Comparison of ENCODE assay signal across 8 cellular contexts in the genomic region with DNA sequence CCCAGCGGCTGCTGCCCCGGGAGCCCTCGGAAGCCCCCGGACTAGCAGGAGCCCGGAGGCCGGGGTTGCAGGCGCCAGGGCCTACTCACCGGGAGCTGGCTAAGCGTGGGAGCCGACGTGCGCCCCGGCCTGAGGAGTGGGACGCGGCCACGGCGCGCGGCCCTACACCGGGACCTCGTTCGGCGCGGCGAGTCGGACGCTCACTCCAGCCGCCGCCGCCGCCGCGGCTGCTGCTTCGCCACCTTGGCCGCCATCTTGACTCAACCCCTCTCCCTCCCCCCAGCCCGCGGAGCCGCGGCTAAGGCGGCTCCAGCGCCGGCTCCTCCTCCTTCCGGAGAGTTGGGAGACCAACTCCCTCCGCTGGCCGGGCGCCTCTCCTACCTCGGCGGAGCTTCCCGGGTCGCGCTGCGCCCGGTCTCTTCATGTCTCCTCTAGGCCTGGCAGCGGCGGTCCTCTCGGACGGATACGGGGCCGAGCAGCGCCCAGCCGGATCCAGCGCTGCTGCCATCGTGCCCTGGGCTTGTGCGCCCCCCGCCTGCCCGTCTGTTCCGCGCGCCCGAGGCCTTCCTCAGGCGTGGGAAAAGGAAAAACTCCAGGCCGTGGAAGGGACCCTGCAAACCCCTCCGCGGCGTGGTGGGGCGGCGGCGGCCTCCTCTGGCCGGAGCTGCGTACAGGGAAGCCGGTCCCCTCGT. TPM values are rescaled to one million over a fixed set of nuclear protein-coding genes. Genes with fewer than 3 reads are reported as not detected.
A peak's percentile ranks its signal among the peaks of the same experiment; 100 is the strongest.
DNase-seq lines count a peak whose midpoint lies in the region; ATAC-seq, FAIRE-seq and TF ChIP-seq lines count a peak whose summit lies in the region.

A gene (minus strand): TSS at position 262 of the 692 bp plus-strand sequence. CDS start 20,965 bp downstream, outside the sequence.

- TF ChIP-seq CTCF in heart left ventricle (IDR thresholded peaks at IDR 0.05) (peak in 11 of 12 donors; percentile 15 to 66 (median 37)), type B pancreatic cell (conservative IDR thresholded peaks at IDR 0.05) (peak; percentile 39)

- POLR2A ChIA-PET in T-cell (lab: Charles Lee), result interaction anchor here in 1 of 2 donors (0.6 kb wide), 1 partner anchor 1910 kb away, joined by 6 read pairs; no protein-coding TSS in a partner anchor

- H3K36me3 Mint-ChIP-seq in T-cell (no peaks in the 10 kb centered on the region), type B pancreatic cell (peaks cover 4% of the 10 kb centered on the region)

- H3K27ac Mint-ChIP-seq in T-cell (peak within 1 kb of the TSS; percentile 86 to 97), type B pancreatic cell (peak within 1 kb of the TSS; percentile 93)

- peak; percentile 69 for ATAC-seq in HG02840 (IDR thresholded peaks at IDR 0.05; ENCODE audit: low FRiP score, unreplicated experiment)
- ATAC-seq in T-cell (replicated peaks in 1 of 4), result peak; percentile 87 to 90 (median 88)
- ATAC-seq in heart left ventricle, result peak; percentile 94 to 97 (median 96)

- 0 to 1% (median 0%) methylated on average over 70 to 82 of the region's 82 CpGs for WGBS in adipose tissue, 3 donors
- 0 to 1% (median 1%) methylated on average over 50 to 82 of the region's 82 CpGs for WGBS in heart left ventricle, 4 donors

- H3K4me1 ChIP-seq in heart left ventricle, result peaks cover 3 to 62% (median 39%) of the 10 kb centered on the region in 12 donors

- no peaks in the 10 kb centered on the region for H3K9me3 ChIP-seq in heart left ventricle

- H3K9me3 Mint-ChIP-seq in T-cell (no peaks in the 10 kb centered on the region), type B pancreatic cell (no peaks in the 10 kb centered on the region)

- peak within 1 kb of the TSS; percentile 75 to 99 (median 95) for H3K4me3 ChIP-seq in heart left ventricle

- H3K4me3 Mint-ChIP-seq in T-cell (peak within 1 kb of the TSS; percentile 88 to 97 (median 89)), type B pancreatic cell (peak within 1 kb of the TSS; percentile 97)

- peak; percentile 84 for FAIRE-seq in GM12891 (lab: Jason Lieb, UNC)

- peak; percentile 91 for TF ChIP-seq POLR2A in GM12891 (IDR thresholded peaks at IDR 0.05; ENCODE audit: low read depth, low read length)
- TF ChIP-seq POLR2A in heart left ventricle (IDR thresholded peaks at IDR 0.05), result peak; percentile 34 to 71

- no peaks in the 10 kb centered on the region for H3K36me3 ChIP-seq in heart left ventricle

- H3K4me1 Mint-ChIP-seq in T-cell, result peaks cover 49 to 58% (median 55%) of the 10 kb centered on the region in 3 donors
- peaks cover 26% of the 10 kb centered on the region for H3K4me1 Mint-ChIP-seq in type B pancreatic cell (ENCODE audit: unreplicated experiment)

- no peaks in the 10 kb centered on the region for H3K27me3 ChIP-seq in heart left ventricle

- DNase-seq in GM12891 (ENCODE audit: insufficient read length, low spot score), result peak; percentile 80
- DNase-seq in NCI-H1436 (lab: John Stamatoyannopoulos, UW), result peak; percentile 89
- peak; percentile 73 to 91 (median 83) for DNase-seq in T-cell
- peak; percentile 94 to 97 (median 96) for DNase-seq in heart left ventricle
- DNase-seq in posterior cingulate gyrus, result peak; percentile 82 to 98 (median 90)
- DNase-seq in type B pancreatic cell (ENCODE audit: extremely low spot score, unreplicated experiment), result peak; percentile 94

- intact Hi-C loops in heart left ventricle (cut with DNase I), result loop anchor here in 1 of 10 donors (5.0 kb wide), 1 partner anchor 67 kb away; no protein-coding TSS in a partner anchor
- intact Hi-C loops in posterior cingulate gyrus (cut with DNase I), result loop anchor here (2.0 kb wide), 1 partner anchor 217 kb away; a partner anchor contains a TSS

- CTCF ChIA-PET in T-cell (lab: Charles Lee), result interaction anchor here in 1 of 2 donors (0.6 to 0.9 kb wide), 3 partner anchors 48 to 217 kb away, joined by 3 to 6 read pairs (median 3); no protein-coding TSS in a partner anchor

- peak within 1 kb of the TSS; percentile 34 for H3K27ac ChIP-seq in adipose tissue (ENCODE audit: low read depth, low read length)
- H3K27ac ChIP-seq in heart left ventricle, result peak within 1 kb of the TSS; percentile 91 to 98 (median 97)

- no peaks in the 10 kb centered on the region for H3K27me3 Mint-ChIP-seq in T-cell
- peaks cover 2% of the 10 kb centered on the region for H3K27me3 Mint-ChIP-seq in type B pancreatic cell

TF ChIP-seq in GM12891, 5 proteins besides CTCF, POLR2A, EP300 and RAD21:
- TF ChIP-seq PAX5 (IDR thresholded peaks at IDR 0.05; ENCODE audit: insufficient read depth, low read length, severe bottlenecking), result no peak
- TF ChIP-seq TAF1 (IDR thresholded peaks at IDR 0.05; ENCODE audit: low read depth, low read length), result peak; percentile 91
- 0 out of 2 replicates have a peak, but pooled peaks have one; percentile 66 for TF ChIP-seq POLR2AphosphoS5 (IDR thresholded peaks at IDR 0.05; ENCODE audit: low read depth, low read length)
- TF ChIP-seq SPI1 (IDR thresholded peaks at IDR 0.05; ENCODE audit: low read depth, low read length), result no peak
- 0 out of 2 replicates have a peak, but pooled peaks have one; percentile 46 for TF ChIP-seq POU2F2 (IDR thresholded peaks at IDR 0.05; ENCODE audit: low read depth, low read length)

RNA-seq across cellular contexts. Expression of the gene that starts here (rescaled TPM):
- 31.6 TPM for polyA plus RNA-seq in GM12891 (2012; ENCODE audit: low read depth, missing spikeins)
- total RNA-seq in T-cell (100 to 1,000 TPM; 134 to 173 (median 152) TPM), heart left ventricle (10 to 100 TPM; 58.8 to 92.2 (median 75.3) TPM), type B pancreatic cell (ENCODE audit: low replicate concordance) (122 and 133 TPM in 2 replicates)
- polyA plus RNA-seq in adipose tissue (10 to 100 TPM; 21.1 to 35.0 (median 27.0) TPM), heart left ventricle (10 to 100 TPM; 35.2 to 43.9 TPM)

Comparison
In these comparisons a context has a peak if more than half of its experiments do, and no peak if none do; other contexts are left out.
1. Peak in every context shown above with its lines: DNase-seq, ATAC-seq, H3K4me3 ChIP-seq and H3K27ac ChIP-seq.